In the genomic region with DNA sequence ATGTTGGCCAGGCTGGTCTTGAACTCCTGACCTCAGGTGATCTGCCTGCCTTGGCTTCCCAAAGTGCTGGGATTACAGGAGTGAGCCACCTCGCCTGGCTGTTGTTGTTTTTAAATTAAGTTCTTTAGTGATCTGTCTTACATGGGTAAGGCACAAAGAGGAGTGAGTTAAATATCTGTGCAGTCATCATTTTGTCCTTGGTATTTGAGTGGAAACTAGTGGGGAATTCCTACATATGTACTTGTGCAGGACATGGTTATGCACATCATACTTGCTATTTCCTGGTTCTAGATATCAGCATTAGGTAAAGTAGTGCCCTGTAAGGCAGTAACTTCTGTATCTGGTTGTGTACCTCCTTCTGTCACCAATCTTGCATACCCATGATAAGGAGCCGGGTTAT, we compare ENCODE assay signal across 12 cellular contexts. TPM values are rescaled to one million over a fixed set of nuclear protein-coding genes. Genes with fewer than 3 reads are reported as not detected.
A peak's percentile ranks its signal among the peaks of the same experiment; 100 is the strongest.
DNase-seq lines count a peak whose midpoint lies in the region; ATAC-seq and TF ChIP-seq lines count a peak whose summit lies in the region.
"Had no signal": no experiment of that assay in that cellular context is flagged by ENCODE, and none has a peak within 500 bp of the region (broad histone marks: within the 10 kb centered on the region; RNA-seq: fewer than 3 reads in every experiment).

No MANE protein-coding gene starts in this region.

- ATAC-seq in CD4-positive, CD25-positive, alpha-beta regulatory T cell (ENCODE audit: low read depth in 2 of 2): no peak
- ATAC-seq in naive thymus-derived CD4-positive, alpha-beta T cell: no peak
- ATAC-seq in GM18520 (IDR thresholded peaks at IDR 0.05; ENCODE audit: unreplicated experiment): no peak
- ATAC-seq: left cardiac atrium had no signal

- H3K36me3 Mint-ChIP-seq in CD4-positive, CD25-positive, alpha-beta regulatory T cell: peaks cover 40% of the 10 kb centered on the region
- peaks cover 82% of the 10 kb centered on the region for H3K36me3 Mint-ChIP-seq in activated CD4-positive, alpha-beta memory T cell treated with anti-CD3 and anti-CD28 coated beads, Interleukin-2, amount 10 ng/mL, durations not matched to agents 7 days and 5 days (ENCODE audit: low read depth)
- peaks cover 2 to 57% (median 21%) of the 10 kb centered on the region in 5 donors for H3K36me3 Mint-ChIP-seq in naive thymus-derived CD4-positive, alpha-beta T cell

- H3K27ac ChIP-seq in CD4-positive, CD25-positive, alpha-beta regulatory T cell (ENCODE audit: insufficient read depth, low read length, poor library complexity, severe bottlenecking): no peak overlapping the region
- H3K27ac ChIP-seq in naive thymus-derived CD4-positive, alpha-beta T cell (ENCODE audit: low read depth, low read length): no peak overlapping the region
- H3K27ac ChIP-seq: epithelial cell of prostate had no signal

- H3K4me3 Mint-ChIP-seq in CD4-positive, CD25-positive, alpha-beta regulatory T cell: peak overlapping the region; percentile 5 to 99 (median 38)
- peak overlapping the region; percentile 33 for H3K4me3 Mint-ChIP-seq in activated CD4-positive, alpha-beta memory T cell treated with anti-CD3 and anti-CD28 coated beads, Interleukin-2, amount 10 ng/mL, durations not matched to agents 7 days and 5 days
- peak overlapping the region in 3 of 10 donors; percentile 39 to 68 (median 57) for H3K4me3 Mint-ChIP-seq in naive thymus-derived CD4-positive, alpha-beta T cell

- H3K9me3 Mint-ChIP-seq in CD4-positive, CD25-positive, alpha-beta regulatory T cell: no peaks in the 10 kb centered on the region
- no peaks in the 10 kb centered on the region for H3K9me3 Mint-ChIP-seq in activated CD4-positive, alpha-beta memory T cell treated with anti-CD3 and anti-CD28 coated beads, Interleukin-2, amount 10 ng/mL, durations not matched to agents 7 days and 5 days
- peaks cover 0 to 3% (median 0%) of the 10 kb centered on the region in 11 donors for H3K9me3 Mint-ChIP-seq in naive thymus-derived CD4-positive, alpha-beta T cell

- H3K4me1 ChIP-seq in CD4-positive, CD25-positive, alpha-beta regulatory T cell (ENCODE audit: control insufficient read depth, insufficient read depth, low read length, poor library complexity, severe bottlenecking): peaks cover 45% of the 10 kb centered on the region
- H3K4me1 ChIP-seq in naive thymus-derived CD4-positive, alpha-beta T cell (ENCODE audit: control insufficient read depth in 2 of 2, insufficient read depth in 2 of 2, low read length in 2 of 2): peaks cover 26 to 37% of the 10 kb centered on the region in 2 donors

- peak overlapping the region; percentile 23 to 60 (median 46) for H3K27ac Mint-ChIP-seq in CD4-positive, CD25-positive, alpha-beta regulatory T cell
- peak overlapping the region; percentile 9 for H3K27ac Mint-ChIP-seq in activated CD4-positive, alpha-beta memory T cell treated with anti-CD3 and anti-CD28 coated beads, Interleukin-2, amount 10 ng/mL, durations not matched to agents 7 days and 5 days
- peak overlapping the region in 6 of 9 donors; percentile 36 to 95 (median 59) for H3K27ac Mint-ChIP-seq in naive thymus-derived CD4-positive, alpha-beta T cell

- H3K9me3 ChIP-seq in CD4-positive, CD25-positive, alpha-beta regulatory T cell (ENCODE audit: control insufficient read depth in 2 of 2, low read length in 2 of 2): no peaks in the 10 kb centered on the region
- H3K9me3 ChIP-seq in naive thymus-derived CD4-positive, alpha-beta T cell (ENCODE audit: control insufficient read depth in 2 of 3, low read length in 3 of 3): no peaks in the 10 kb centered on the region

- no peak for DNase-seq in CD4-positive, CD25-positive, alpha-beta regulatory T cell
- no peak for DNase-seq in GM06990 (ENCODE audit: extremely low read depth, insufficient read length)
- no peak for DNase-seq in activated CD4-positive, alpha-beta memory T cell treated with anti-CD3 and anti-CD28 coated beads, Interleukin-2, amount 10 ng/mL, durations not matched to agents 7 days and 5 days
- DNase-seq in naive thymus-derived CD4-positive, alpha-beta T cell: no peak
- DNase-seq in AG08396 (ENCODE audit: low spot score): no peak
- DNase-seq in NCI-H187 treated with DMSO at 0.1 percent for 48 hours (lab: John Stamatoyannopoulos, UW): no peak
- DNase-seq: central memory CD4-positive, alpha-beta T cell; left cardiac atrium; NCI-H526 treated with DMSO at 0.1 percent for 48 hours; substantia nigra had no signal

- intact Hi-C loops in naive thymus-derived CD4-positive, alpha-beta T cell (cut with micrococcal nuclease): no loop called here

- CTCF ChIA-PET in activated CD4-positive, alpha-beta memory T cell treated with anti-CD3 and anti-CD28 coated beads, Interleukin-2, amount 10 ng/mL, durations not matched to agents 7 days and 5 days (lab: Charles Lee): interaction anchor here (7.3 kb wide), 1 partner anchor 11 kb away, joined by 59 read pairs; no protein-coding TSS in a partner anchor
- CTCF ChIA-PET in naive thymus-derived CD4-positive, alpha-beta T cell (lab: Charles Lee): interaction anchor here (0.7 kb wide), 2 partner anchors 45 to 410 kb away, joined by 3 to 6 read pairs; no protein-coding TSS in a partner anchor

- H3K27me3 Mint-ChIP-seq in CD4-positive, CD25-positive, alpha-beta regulatory T cell: peaks cover 9% of the 10 kb centered on the region
- no peaks in the 10 kb centered on the region for H3K27me3 Mint-ChIP-seq in activated CD4-positive, alpha-beta memory T cell treated with anti-CD3 and anti-CD28 coated beads, Interleukin-2, amount 10 ng/mL, durations not matched to agents 7 days and 5 days
- no peaks in the 10 kb centered on the region for H3K27me3 Mint-ChIP-seq in naive thymus-derived CD4-positive, alpha-beta T cell

- peaks cover 59% of the 10 kb centered on the region for H3K36me3 ChIP-seq in CD4-positive, CD25-positive, alpha-beta regulatory T cell (ENCODE audit: control insufficient read depth, insufficient read depth, low read length)
- H3K36me3 ChIP-seq in GM06990 (ENCODE audit: control insufficient read depth, insufficient read depth, low read length): peaks cover 30% of the 10 kb centered on the region
- H3K36me3 ChIP-seq in naive thymus-derived CD4-positive, alpha-beta T cell (ENCODE audit: control insufficient read depth in 2 of 3, insufficient read depth in 3 of 3, low read length in 3 of 3): peaks cover 28 to 65% (median 36%) of the 10 kb centered on the region in 3 experiments

- H3K4me3 ChIP-seq in CD4-positive, CD25-positive, alpha-beta regulatory T cell (ENCODE audit: low read depth, low read length): no peak overlapping the region
- H3K4me3 ChIP-seq in GM06990 (replicated peaks; ENCODE audit: low read depth, low read length): peak overlapping the region; percentile 7; the same call in 1 of the 2 replicates
- H3K4me3 ChIP-seq in naive thymus-derived CD4-positive, alpha-beta T cell (ENCODE audit: low read length): no peak overlapping the region

- no peaks in the 10 kb centered on the region for H3K27me3 ChIP-seq in CD4-positive, CD25-positive, alpha-beta regulatory T cell (ENCODE audit: control insufficient read depth, insufficient read depth, low read length)
- no peaks in the 10 kb centered on the region for H3K27me3 ChIP-seq in GM06990 (replicated peaks; ENCODE audit: control insufficient read depth, insufficient read depth, low read length)
- no peaks in the 10 kb centered on the region for H3K27me3 ChIP-seq in naive thymus-derived CD4-positive, alpha-beta T cell (ENCODE audit: control insufficient read depth in 2 of 2, insufficient read depth in 2 of 2, low read length in 2 of 2)

- peaks cover 33 to 75% (median 58%) of the 10 kb centered on the region in 4 donors for H3K4me1 Mint-ChIP-seq in CD4-positive, CD25-positive, alpha-beta regulatory T cell
- peaks cover 72% of the 10 kb centered on the region for H3K4me1 Mint-ChIP-seq in activated CD4-positive, alpha-beta memory T cell treated with anti-CD3 and anti-CD28 coated beads, Interleukin-2, amount 10 ng/mL, durations not matched to agents 7 days and 5 days
- H3K4me1 Mint-ChIP-seq in naive thymus-derived CD4-positive, alpha-beta T cell: peaks cover 32 to 81% (median 69%) of the 10 kb centered on the region in 7 donors

- TF ChIP-seq CTCF in GM06990 (IDR thresholded peaks at IDR 0.05; ENCODE audit: insufficient read depth, low read length, poor library complexity, severe bottlenecking): no peak

- POLR2A ChIA-PET in activated CD4-positive, alpha-beta memory T cell treated with anti-CD3 and anti-CD28 coated beads, Interleukin-2, amount 10 ng/mL, durations not matched to agents 7 days and 5 days (lab: Charles Lee): interaction anchor here (0.7 to 8.9 kb wide), 3 partner anchors 11 to 23 kb away, joined by 3 to 86 read pairs (median 3); no protein-coding TSS in a partner anchor
- POLR2A ChIA-PET in naive thymus-derived CD4-positive, alpha-beta T cell (lab: Charles Lee): interaction anchor here (0.7 to 5.3 kb wide), 3 partner anchors 8 to 35 kb away, joined by 3 to 92 read pairs (median 5); no protein-coding TSS in a partner anchor

RNA-seq across cellular contexts. Expression of gene KPNB1, which starts 3.7 kb away (rescaled TPM):
- 242 TPM for total RNA-seq in CD4-positive, CD25-positive, alpha-beta regulatory T cell
- 10 to 100 TPM; 20.4 to 27.2 (median 23.3) TPM for polyA plus RNA-seq in CD4-positive, CD25-positive, alpha-beta regulatory T cell
- 100 to 1,000 TPM; 329 to 334 TPM for total RNA-seq in activated CD4-positive, alpha-beta memory T cell treated with anti-CD3 and anti-CD28 coated beads, Interleukin-2, amount 10 ng/mL, durations not matched to agents 7 days and 5 days
- total RNA-seq in naive thymus-derived CD4-positive, alpha-beta T cell: 100 to 1,000 TPM; 185 to 465 (median 255) TPM
- polyA plus RNA-seq in naive thymus-derived CD4-positive, alpha-beta T cell: 10 to 100 TPM; 21.1 to 30.0 TPM

RNA-seq across cellular contexts. Expression of gene TBKBP1, which starts 40.5 kb away (rescaled TPM):
- 6.1 TPM for total RNA-seq in CD4-positive, CD25-positive, alpha-beta regulatory T cell
- under 1 TPM; 0.11 to 0.60 (median 0.51) TPM for polyA plus RNA-seq in CD4-positive, CD25-positive, alpha-beta regulatory T cell
- total RNA-seq in activated CD4-positive, alpha-beta memory T cell treated with anti-CD3 and anti-CD28 coated beads, Interleukin-2, amount 10 ng/mL, durations not matched to agents 7 days and 5 days: 1 to 10 TPM; 7.0 TPM
- 10 to 100 TPM in 1 of 5 experiments, 1 to 10 TPM in 4; 1.9 to 13.3 (median 2.9) TPM for total RNA-seq in naive thymus-derived CD4-positive, alpha-beta T cell
- under 1 TPM in 1 of 2 donors, not detected in 1; 0.08 TPM for polyA plus RNA-seq in naive thymus-derived CD4-positive, alpha-beta T cell

Comparison
In these comparisons a context has a peak if more than half of its experiments do, and no peak if none do; other contexts are left out.
1. H3K27ac Mint-ChIP-seq: peak in every context shown above with its lines; median percentile 59 in naive thymus-derived CD4-positive, alpha-beta T cell; 46 in CD4-positive, CD25-positive, alpha-beta regulatory T cell; 9 in activated CD4-positive, alpha-beta memory T cell treated with anti-CD3 and anti-CD28 coated beads, Interleukin-2, amount 10 ng/mL, durations not matched to agents 7 days and 5 days.